In genomic region chr5:138706655-138707480, GRCh38 we compare ENCODE assay signal across 13 cellular contexts. TPM values are rescaled to one million over a fixed set of nuclear protein-coding genes. Genes with fewer than 3 reads are reported as not detected.
DNase-seq lines count a peak whose midpoint lies in the region; ATAC-seq, FAIRE-seq and TF ChIP-seq lines count a peak whose summit lies in the region.
"Had no signal": no experiment of that assay in that cellular context is flagged by ENCODE, and none has a peak within 500 bp of the region (broad histone marks: within the 10 kb centered on the region; RNA-seq: fewer than 3 reads in every experiment).

No MANE protein-coding gene starts in this region.

- no peaks in the 10 kb centered on the region for H3K36me3 Mint-ChIP-seq in neural progenitor cell
- H3K36me3 Mint-ChIP-seq in type B pancreatic cell: no peaks in the 10 kb centered on the region

- ATAC-seq in GM18868 (IDR thresholded peaks at IDR 0.05; ENCODE audit: unreplicated experiment): no peak

- H3K9me3 Mint-ChIP-seq in neural progenitor cell: no peaks in the 10 kb centered on the region
- no peaks in the 10 kb centered on the region for H3K9me3 Mint-ChIP-seq in type B pancreatic cell
- H3K9me3 Mint-ChIP-seq: activated B cell treated with CpG ODN at 0.5 μM for 24 hours; stimulated activated naive CD8-positive, alpha-beta T cell treated with anti-CD3 and anti-CD28 coated beads, Interleukin-15, Interleukin-2, amounts not matched to agents 100 ng/mL and 50 ng/mL, for 24 hours had no signal

- no peaks in the 10 kb centered on the region for H3K9me3 ChIP-seq in H1 (ENCODE audit: insufficient read depth in 2 of 2, low read depth in 1 of 2, low read length in 1 of 2)
- no peaks in the 10 kb centered on the region for H3K9me3 ChIP-seq in neural progenitor cell (ENCODE audit: low read depth)
- H3K9me3 ChIP-seq in prostate gland: no peaks in the 10 kb centered on the region

- no peak overlapping the region for H3K4me3 Mint-ChIP-seq in neural progenitor cell
- no peak overlapping the region for H3K4me3 Mint-ChIP-seq in type B pancreatic cell
- H3K4me3 Mint-ChIP-seq: activated B cell treated with CpG ODN at 0.5 μM for 24 hours; stimulated activated naive CD8-positive, alpha-beta T cell treated with anti-CD3 and anti-CD28 coated beads, Interleukin-15, Interleukin-2, amounts not matched to agents 100 ng/mL and 50 ng/mL, for 24 hours had no signal

- H3K4me3 ChIP-seq in H1 (ENCODE audit: extremely low read depth in 1 of 4, insufficient read depth in 2 of 4, low read depth in 3 of 4, low read length in 4 of 4): no peak overlapping the region
- no peak overlapping the region for H3K4me3 ChIP-seq in neural progenitor cell
- no peak overlapping the region for H3K4me3 ChIP-seq in prostate gland

- TF ChIP-seq POLR2A in H1 (IDR thresholded peaks at IDR 0.05; ENCODE audit: control extremely low read depth in 1 of 2, low read depth in 2 of 2, low read length in 2 of 2) (no peak), prostate gland (IDR thresholded peaks at IDR 0.05) (no peak)

- H3K4me1 ChIP-seq in H1 (replicated peaks in 1 of 4; ENCODE audit: control insufficient read depth in 3 of 4, insufficient read depth in 4 of 4, low read length in 3 of 4) (peaks cover 8 to 21% (median 18%) of the 10 kb centered on the region in 4 experiments; a peak in 6 of 7 replicates), neural progenitor cell (peaks cover 27% of the 10 kb centered on the region), prostate gland (replicated peaks) (no peaks in the 10 kb centered on the region)

- TF ChIP-seq EP300 in H1 (IDR thresholded peaks at IDR 0.05; ENCODE audit: borderline replicate concordance in 1 of 2, low read depth in 2 of 2, low read length in 2 of 2): no peak

- H2AFZ ChIP-seq in H1 (ENCODE audit: low read length) (no peak overlapping the region; the same call in 1 of the 2 replicates), neural progenitor cell (replicated peaks) (peak overlapping the region; percentile 53)
- H2AFZ ChIP-seq: parathyroid adenoma had no signal

- H3K79me2 ChIP-seq in H1 (ENCODE audit: control insufficient read depth in 1 of 2, insufficient read depth in 2 of 2, low read length in 2 of 2) (no peaks in the 10 kb centered on the region), neural progenitor cell (ENCODE audit: low read depth) (no peaks in the 10 kb centered on the region)
- H3K79me2 ChIP-seq: parathyroid adenoma had no signal

- no peaks in the 10 kb centered on the region for H3K23me2 ChIP-seq in H1 (ENCODE audit: low read depth, low read length)

- H3K4me2 ChIP-seq in H1 (ENCODE audit: insufficient read depth in 1 of 2, low read depth in 2 of 2, low read length in 2 of 2) (no peak overlapping the region), neural progenitor cell (no peak overlapping the region)

- WGBS in H1 (ENCODE audit: extremely low coverage in 1 of 2, insufficient coverage in 1 of 2, insufficient read length in 1 of 2, insufficient replicate concordance in 2 of 2, low coverage in 1 of 2, low lambda C conversion rate in 2 of 2, missing lambda C conversion rate in 1 of 2), 2 experiments: 81% methylated on average over 10 of the region's 10 CpGs; no CpG with 5 or more reads in 1 of the 2 experiments
- WGBS in prostate gland: 77% methylated on average over 10 of the region's 10 CpGs

- no peak for TF ChIP-seq RAD21 in H1 (IDR thresholded peaks at IDR 0.05 in 1 of 2, conservative IDR thresholded peaks at IDR 0.05 in 1 of 2; ENCODE audit: low read depth in 2 of 2, low read length in 2 of 2)

- H3F3A ChIP-seq in neural progenitor cell (ENCODE audit: low read depth): peaks cover 28% of the 10 kb centered on the region

- TF ChIP-seq CTCF in H1 (IDR thresholded peaks at IDR 0.05; ENCODE audit: control extremely low read depth in 1 of 3, insufficient read depth in 1 of 3, low read depth in 1 of 3, low read length in 3 of 3) (no peak), neural progenitor cell (IDR thresholded peaks at IDR 0.05) (no peak), type B pancreatic cell (conservative IDR thresholded peaks at IDR 0.05) (no peak), prostate gland (IDR thresholded peaks at IDR 0.05) (no peak)

- H3K18ac ChIP-seq in H1 (ENCODE audit: extremely low read depth, low read length): peak overlapping the region; percentile 36; the same call in 1 of the 2 replicates

- H2BK12ac ChIP-seq in H1 (ENCODE audit: low read depth, low read length): no peak overlapping the region

- H3K79me1 ChIP-seq in H1 (ENCODE audit: low read depth, low read length): no peaks in the 10 kb centered on the region

- DNase-seq in CD1c-positive myeloid dendritic cell (ENCODE audit: extremely low spot score) (peak; percentile 66), M059J (ENCODE audit: low read depth) (peak; percentile 76), H1 (ENCODE audit: low read depth in 1 of 2, low spot score in 2 of 2) (no peak), neural progenitor cell (ENCODE audit: low spot score) (no peak), NCI-H1105 treated with DMSO at 0.1 percent for 48 hours (lab: John Stamatoyannopoulos, UW) (no peak), type B pancreatic cell (ENCODE audit: extremely low spot score, unreplicated experiment) (no peak), prostate gland (ENCODE audit: low spot score) (no peak)
- DNase-seq: activated B cell treated with CpG ODN at 0.5 μM for 24 hours, hippocampal formation had no signal

- POLR2A ChIA-PET in H1 (lab: Charles Lee; ENCODE audit: partially characterized antibody): interaction anchor here (0.7 to 1.8 kb wide), 3 partner anchors 8 to 47 kb away, joined by 3 to 7 read pairs (median 3); partner anchors contain the start of gene CTNNA1

- H3K27ac ChIP-seq in H1 (ENCODE audit: low read depth, low read length) (no peak overlapping the region), neural progenitor cell (no peak overlapping the region), prostate gland (no peak overlapping the region)
- H3K27ac ChIP-seq: parathyroid adenoma had no signal

- peak; percentile 48 for FAIRE-seq in H1 (lab: Jason Lieb, UNC)
- FAIRE-seq: HTR-8/SVneo had no signal

- H3K56ac ChIP-seq in H1 (replicated peaks; ENCODE audit: insufficient read length, low read depth, low read length): no peak overlapping the region

- H4K91ac ChIP-seq in H1 (replicated peaks; ENCODE audit: insufficient read length, low read length): no peak overlapping the region

- no peak overlapping the region for H4K5ac ChIP-seq in H1 (ENCODE audit: insufficient read length, low read depth, low read length)

- H2AK5ac ChIP-seq in H1 (ENCODE audit: low read depth, low read length): no peak overlapping the region

- no peaks in the 10 kb centered on the region for H3K27me3 ChIP-seq in H1 (replicated peaks in 1 of 4; ENCODE audit: control insufficient read depth in 3 of 4, extremely low read depth in 1 of 4, insufficient read depth in 3 of 4, low read length in 3 of 4)
- H3K27me3 ChIP-seq in neural progenitor cell: no peaks in the 10 kb centered on the region
- no peaks in the 10 kb centered on the region for H3K27me3 ChIP-seq in prostate gland (replicated peaks; ENCODE audit: insufficient read depth)

- H3K14ac ChIP-seq in H1 (ENCODE audit: insufficient read length): no peak overlapping the region

- peak overlapping the region; percentile 72 for H2BK20ac ChIP-seq in H1 (ENCODE audit: low read length)

- peaks cover 4% of the 10 kb centered on the region for H3K27me3 Mint-ChIP-seq in neural progenitor cell (ENCODE audit: insufficient read depth, low read depth)
- no peaks in the 10 kb centered on the region for H3K27me3 Mint-ChIP-seq in type B pancreatic cell

- intact Hi-C loops in prostate gland (cut with DNase I): no loop called here

- no peak overlapping the region for H3K23ac ChIP-seq in H1 (ENCODE audit: insufficient read length)

- H3K9ac ChIP-seq in H1 (replicated peaks in 1 of 4; ENCODE audit: extremely low read depth in 1 of 4, low read depth in 3 of 4, low read length in 3 of 4): no peak overlapping the region; a peak in 1 of 7 replicates
- H3K9ac ChIP-seq in neural progenitor cell: no peak overlapping the region
- H3K9ac ChIP-seq: parathyroid adenoma had no signal

- H4K8ac ChIP-seq in H1 (ENCODE audit: extremely low read depth, insufficient read depth, low read length): no peak overlapping the region

- no peak overlapping the region for H3K4ac ChIP-seq in H1 (replicated peaks; ENCODE audit: insufficient read length, low read depth, low read length)

- H3K27ac Mint-ChIP-seq in neural progenitor cell (peak overlapping the region; percentile 8), type B pancreatic cell (no peak overlapping the region)
- H3K27ac Mint-ChIP-seq: activated B cell treated with CpG ODN at 0.5 μM for 24 hours; stimulated activated naive CD8-positive, alpha-beta T cell treated with anti-CD3 and anti-CD28 coated beads, Interleukin-15, Interleukin-2, amounts not matched to agents 100 ng/mL and 50 ng/mL, for 24 hours had no signal

- no peak overlapping the region for H2BK15ac ChIP-seq in H1 (ENCODE audit: low read length)

- CTCF ChIA-PET in H1 (lab: Charles Lee; ENCODE audit: partially characterized antibody): interaction anchor here (0.6 to 2.2 kb wide), 13 partner anchors 7 to 555 kb away, joined by 3 to 7 read pairs (median 4); no protein-coding TSS in a partner anchor

- H3K4me1 Mint-ChIP-seq in neural progenitor cell (peaks cover 35% of the 10 kb centered on the region), type B pancreatic cell (ENCODE audit: unreplicated experiment) (peaks cover 44% of the 10 kb centered on the region)
- H3K4me1 Mint-ChIP-seq: activated B cell treated with CpG ODN at 0.5 μM for 24 hours had no signal

- no peak overlapping the region for H2BK120ac ChIP-seq in H1 (replicated peaks; ENCODE audit: low read depth, low read length)

- H2BK5ac ChIP-seq in H1 (ENCODE audit: low read depth, low read length): no peak overlapping the region; the same call in 1 of the 2 replicates

- H4K20me1 ChIP-seq in H1 (replicated peaks in 1 of 2; ENCODE audit: control insufficient read depth in 1 of 2, insufficient read depth in 2 of 2, low read length in 2 of 2): no peaks in the 10 kb centered on the region
- no peaks in the 10 kb centered on the region for H4K20me1 ChIP-seq in neural progenitor cell (ENCODE audit: low read depth)

- H3K36me3 ChIP-seq in H1 (ENCODE audit: control insufficient read depth in 2 of 4, insufficient read depth in 4 of 4, low read length in 3 of 4) (no peaks in the 10 kb centered on the region), neural progenitor cell (no peaks in the 10 kb centered on the region), prostate gland (no peaks in the 10 kb centered on the region)

RNA-seq across cellular contexts. Expression of gene CTNNA1, which starts 46.4 kb away (rescaled TPM):
- total RNA-seq in M059J (2014; rRNA removed; shearing (Covaris generic)): 184 and 277 TPM in 2 replicates
- 302 and 349 TPM in 2 replicates for total RNA-seq in H1 (2021; fragmentation: NEBNext Ultra II Directional; extraction: Animal tissue kit (Norgen Biotek cat#: 25700))
- polyA plus RNA-seq in H1 (2011; rRNA removed): 115 and 124 TPM in 2 replicates
- 159 TPM for polyA plus RNA-seq in H1 (2011; cell fraction: cytosol; rRNA removed)
- 239 TPM for polyA plus RNA-seq in H1 (2011; cell fraction: nucleus; rRNA removed)
- polyA plus RNA-seq in H1 (2012, experiment 1 of 2): 239 to 268 TPM (median 258 TPM) in 4 replicates
- 40.4 TPM for polyA plus RNA-seq in H1 (2012, experiment 2 of 2)
- polyA plus RNA-seq in H1 (2013, experiment 1 of 2): 134 TPM
- 131 TPM for polyA plus RNA-seq in H1 (2013, experiment 2 of 2)
- 165 and 188 TPM in 2 replicates for polyA minus RNA-seq in H1 (2011; rRNA and poly(A)+ RNA removed)
- polyA minus RNA-seq in H1 (2011; cell fraction: cytosol; rRNA and poly(A)+ RNA removed): 179 TPM
- 114 TPM for polyA minus RNA-seq in H1 (2011; cell fraction: nucleus; rRNA and poly(A)+ RNA removed)
- total RNA-seq in neural progenitor cell (ENCODE audit: low replicate concordance) (267 and 305 TPM in 2 replicates), type B pancreatic cell (ENCODE audit: low replicate concordance) (371 and 498 TPM in 2 replicates), prostate gland (100 to 1,000 TPM; 210 to 212 TPM)

Comparison
In these comparisons a context has a peak if more than half of its experiments do, and no peak if none do; other contexts are left out.
1. DNase-seq: peak in CD1c-positive myeloid dendritic cell (single experiment) and M059J (single experiment); none in H1 (0 of 2), neural progenitor cell (single experiment), NCI-H1105 treated with DMSO at 0.1 percent for 48 hours (single experiment), type B pancreatic cell (single experiment) and prostate gland (single experiment).